In genomic region chr16:85853641-85854545, GRCh38 we compare ENCODE assay signal across 14 cellular contexts. TPM values are rescaled to one million over a fixed set of nuclear protein-coding genes. Genes with fewer than 3 reads are reported as not detected.
DNase-seq lines count a peak whose midpoint lies in the region; ATAC-seq lines count a peak whose summit lies in the region.
"Had no signal": no experiment of that assay in that cellular context is flagged by ENCODE, and none has a peak within 500 bp of the region (broad histone marks: within the 10 kb centered on the region; RNA-seq: fewer than 3 reads in every experiment).

No MANE protein-coding gene starts in this region.

- H2AK5ac ChIP-seq in trophoblast cell (ENCODE audit: low read length), result no peak overlapping the region

- DNase-seq in Ammon's horn (ENCODE audit: low spot score) (peak; percentile 55), Kasumi-1 (lab: John Stamatoyannopoulos, UW) (peak; percentile 76 to 86), SKM-1 treated with dmso at 0.1 percent for 144 hours (lab: John Stamatoyannopoulos, UW; ENCODE audit: unreplicated experiment) (peak; percentile 92), trophoblast cell (no peak), aorta (no peak)
- DNase-seq: CD4-positive, alpha-beta T cell; DMS53; NCI-H510A treated with DMSO at 0.1 percent for 48 hours; NK-92 treated with Interleukin-12 subunit alpha and Interleukin-12 subunit beta, amount 100 ng/mL, for 24 hours had no signal

- H3K4me2 ChIP-seq in trophoblast cell (ENCODE audit: low read length), result no peak overlapping the region

- peaks cover 2% of the 10 kb centered on the region for H3K79me1 ChIP-seq in trophoblast cell (ENCODE audit: low read length)

- no peak overlapping the region for H3K14ac ChIP-seq in trophoblast cell (ENCODE audit: low read length)

- no peak for ATAC-seq in HG03442 (IDR thresholded peaks at IDR 0.05; ENCODE audit: unreplicated experiment)
- no peak for ATAC-seq in HG02588 (IDR thresholded peaks at IDR 0.05; ENCODE audit: unreplicated experiment)
- no peak for ATAC-seq in GM18517 (IDR thresholded peaks at IDR 0.05; ENCODE audit: unreplicated experiment)
- ATAC-seq in aorta (ENCODE audit: low FRiP score), result no peak

- H3K36me3 ChIP-seq in trophoblast cell (ENCODE audit: control insufficient read depth in 1 of 2, insufficient read depth in 2 of 2, low read length in 2 of 2) (no peaks in the 10 kb centered on the region), aorta (ENCODE audit: control insufficient read depth in 1 of 2, insufficient read depth in 2 of 2, low read length in 1 of 2) (no peaks in the 10 kb centered on the region)
- H3K36me3 ChIP-seq: ascending aorta had no signal

- intact Hi-C loops in aorta (cut with DNase I), result no loop called here

- H3K9me3 ChIP-seq in trophoblast cell (ENCODE audit: insufficient read depth, low read depth, low read length) (peaks cover 2% of the 10 kb centered on the region), aorta (ENCODE audit: control insufficient read depth, low read length) (no peaks in the 10 kb centered on the region)
- H3K9me3 ChIP-seq: ascending aorta had no signal

- H2BK12ac ChIP-seq in trophoblast cell (ENCODE audit: low read length), result no peak overlapping the region

- no peak overlapping the region for H3K9ac ChIP-seq in trophoblast cell (ENCODE audit: low read length)

- H2BK120ac ChIP-seq in trophoblast cell (ENCODE audit: insufficient read depth, low read length, poor library complexity), result no peak overlapping the region

- no peak overlapping the region for H4K91ac ChIP-seq in trophoblast cell (ENCODE audit: low read depth, low read length)

- no peaks in the 10 kb centered on the region for H3K27me3 ChIP-seq in trophoblast cell (ENCODE audit: insufficient read depth, low read length)
- H3K27me3 ChIP-seq in aorta (ENCODE audit: control insufficient read depth in 1 of 2, insufficient read depth in 2 of 2, low read length in 1 of 2), result no peaks in the 10 kb centered on the region
- H3K27me3 ChIP-seq: ascending aorta had no signal

- H3K4ac ChIP-seq in trophoblast cell (ENCODE audit: low read depth, low read length), result no peak overlapping the region

- H3K27ac ChIP-seq in trophoblast cell (ENCODE audit: low read depth, low read length) (peak overlapping the region; percentile 22), aorta (ENCODE audit: low read depth in 1 of 2, low read length in 2 of 2) (no peak overlapping the region)
- H3K27ac ChIP-seq: ascending aorta had no signal

- H2BK5ac ChIP-seq in trophoblast cell (ENCODE audit: low read depth, low read length, poor library complexity), result no peak overlapping the region

- no peak overlapping the region for H2AFZ ChIP-seq in trophoblast cell (ENCODE audit: insufficient read depth, low read length, poor library complexity)

- no peak overlapping the region for H3K18ac ChIP-seq in trophoblast cell (ENCODE audit: low read length)

- no CpG with 5 or more reads among the region's 16 CpGs for WGBS in trophoblast cell (ENCODE audit: extremely low coverage, insufficient coverage, insufficient read length)
- 59 to 61% methylated on average over 16 of the region's 16 CpGs for WGBS in aorta, 2 donors

- peaks cover 10 to 21% of the 10 kb centered on the region in 2 experiments for H3K4me1 ChIP-seq in trophoblast cell (ENCODE audit: control insufficient read depth in 1 of 2, insufficient read depth in 2 of 2, low read length in 2 of 2)
- no peaks in the 10 kb centered on the region for H3K4me1 ChIP-seq in aorta (ENCODE audit: control insufficient read depth in 1 of 2, insufficient read depth in 2 of 2, low read length in 2 of 2)
- H3K4me1 ChIP-seq: ascending aorta had no signal

- H3K23ac ChIP-seq in trophoblast cell (ENCODE audit: low read length), result no peak overlapping the region

- H4K12ac ChIP-seq in trophoblast cell (ENCODE audit: low read depth, low read length), result no peak overlapping the region

- no peaks in the 10 kb centered on the region for H3K79me2 ChIP-seq in trophoblast cell (ENCODE audit: control insufficient read depth, insufficient read depth, low read length, poor library complexity)

- H3K4me3 ChIP-seq in trophoblast cell (ENCODE audit: low read depth, low read length) (no peak overlapping the region), aorta (ENCODE audit: low read length in 2 of 2) (no peak overlapping the region)
- H3K4me3 ChIP-seq: ascending aorta had no signal

- H4K8ac ChIP-seq in trophoblast cell (ENCODE audit: low read depth, low read length), result no peak overlapping the region

RNA-seq across cellular contexts. Expression of gene IRF8, which starts 45.1 kb away (rescaled TPM):
- 4.1 and 4.2 TPM in 2 replicates for polyA plus RNA-seq in trophoblast cell (2013)
- total RNA-seq in aorta, result 10 to 100 TPM; 12.5 to 25.2 TPM
- 10 to 100 TPM in 1 of 2 donors, 1 to 10 TPM in 1; 3.7 to 13.3 TPM for polyA plus RNA-seq in aorta
- polyA plus RNA-seq: neural cell had no signal

RNA-seq across cellular contexts. Expression of gene COX4I1, which starts 54.4 kb away (rescaled TPM):
- polyA plus RNA-seq in trophoblast cell (2013), result 813 and 830 TPM in 2 replicates
- total RNA-seq in aorta, result 100 to 1,000 TPM; 245 to 289 TPM
- 1,000 to 10,000 TPM in 1 of 2 donors, 100 to 1,000 TPM in 1; 549 to 1,007 TPM for polyA plus RNA-seq in aorta

RNA-seq across cellular contexts. Expression of gene EMC8, which starts 54.5 kb away (rescaled TPM):
- polyA plus RNA-seq in trophoblast cell (2013), result 26.2 and 26.6 TPM in 2 replicates
- total RNA-seq in aorta, result 10 to 100 TPM; 18.7 to 19.2 TPM
- 10 to 100 TPM; 14.5 to 23.0 TPM for polyA plus RNA-seq in aorta

Comparison
In these comparisons a context has a peak if more than half of its experiments do, and no peak if none do; other contexts are left out.
1. DNase-seq: peak in Ammon's horn (single experiment), Kasumi-1 (2 of 2) and SKM-1 treated with dmso at 0.1 percent for 144 hours (single experiment); none in trophoblast cell (0 of 2) and aorta (0 of 2).